10 cellular contexts compared by ENCODE assay signal in genomic region chr7:20240080-20240926, GRCh38. TPM values are rescaled to one million over a fixed set of nuclear protein-coding genes. Genes with fewer than 3 reads are reported as not detected.
DNase-seq lines count a peak whose midpoint lies in the region; ATAC-seq and TF ChIP-seq lines count a peak whose summit lies in the region.
"Had no signal": no experiment of that assay in that cellular context is flagged by ENCODE, and none has a peak within 500 bp of the region (broad histone marks: within the 10 kb centered on the region; RNA-seq: fewer than 3 reads in every experiment).

No MANE protein-coding gene starts in this region.

- TF ChIP-seq POLR2A in transverse colon (IDR thresholded peaks at IDR 0.05): no peak

- 89 to 90% methylated on average over 9 of the region's 9 CpGs for WGBS in aorta, 2 donors
- WGBS in transverse colon (ENCODE audit: low coverage in 1 of 2), 2 donors: 57 to 58% methylated on average over 8 to 9 of the region's 9 CpGs

- H3K36me3 ChIP-seq in mucosa of descending colon (ENCODE audit: low read depth) (no peaks in the 10 kb centered on the region), aorta (ENCODE audit: control insufficient read depth in 1 of 2, insufficient read depth in 2 of 2, low read length in 1 of 2) (no peaks in the 10 kb centered on the region), transverse colon (no peaks in the 10 kb centered on the region)
- H3K36me3 ChIP-seq in effector memory CD4-positive, alpha-beta T cell (ENCODE audit: control insufficient read depth, insufficient read depth, low read length): no peaks in the 10 kb centered on the region

- H3K27me3 ChIP-seq in aorta (ENCODE audit: control insufficient read depth in 1 of 2, insufficient read depth in 2 of 2, low read length in 1 of 2) (peaks cover 0 to 2% of the 10 kb centered on the region in 2 donors), transverse colon (no peaks in the 10 kb centered on the region)
- no peaks in the 10 kb centered on the region for H3K27me3 ChIP-seq in effector memory CD4-positive, alpha-beta T cell (replicated peaks; ENCODE audit: control insufficient read depth, insufficient read depth, low read length, poor library complexity, severe bottlenecking)

- no peak overlapping the region for H3K4me3 ChIP-seq in mucosa of descending colon
- no peak overlapping the region for H3K4me3 ChIP-seq in aorta (ENCODE audit: low read length in 2 of 2)
- H3K4me3 ChIP-seq in transverse colon: no peak overlapping the region
- no peak overlapping the region for H3K4me3 ChIP-seq in effector memory CD4-positive, alpha-beta T cell (ENCODE audit: insufficient read depth, low read depth, low read length, poor library complexity, severe bottlenecking)

- intact Hi-C loops in mucosa of descending colon (cut with DNase I, micrococcal nuclease) (no loop called here), aorta (cut with DNase I) (no loop called here), transverse colon (cut with DNase I; ENCODE audit: low total_unique reads) (no loop called here)

- DNase-seq in mucosa of descending colon: no peak
- no peak for DNase-seq in aorta
- no peak for DNase-seq in transverse colon
- no peak for DNase-seq in effector memory CD4-positive, alpha-beta T cell
- no peak for DNase-seq in NCI-H2081 (lab: John Stamatoyannopoulos, UW)
- DNase-seq: erythroblast, MM.1S had no signal

- TF ChIP-seq CTCF in mucosa of descending colon (IDR thresholded peaks at IDR 0.05) (no peak), transverse colon (IDR thresholded peaks at IDR 0.05) (no peak)

- no peak for TF ChIP-seq EP300 in transverse colon (IDR thresholded peaks at IDR 0.05; ENCODE audit: low read depth)

- H3K4me1 ChIP-seq in mucosa of descending colon (ENCODE audit: low read depth) (peaks cover 2% of the 10 kb centered on the region), aorta (ENCODE audit: control insufficient read depth in 1 of 2, insufficient read depth in 2 of 2, low read length in 2 of 2) (no peaks in the 10 kb centered on the region), transverse colon (peaks cover 0 to 19% (median 7%) of the 10 kb centered on the region in 4 donors)
- H3K4me1 ChIP-seq in effector memory CD4-positive, alpha-beta T cell (ENCODE audit: control insufficient read depth, insufficient read depth, low read length, poor library complexity, severe bottlenecking): no peaks in the 10 kb centered on the region

- in situ Hi-C loops in transverse colon (cut with MboI; ENCODE audit: low pct_ligation_motif_present in 1 of 4, low pct_unique_long_range_greater_than_20kb in 1 of 4, low sequenced_read_pairs in 3 of 4): no loop called here

- peak; percentile 42 for ATAC-seq in GM18867 (IDR thresholded peaks at IDR 0.05; ENCODE audit: unreplicated experiment)
- ATAC-seq in GM21786 (IDR thresholded peaks at IDR 0.05; ENCODE audit: unreplicated experiment): peak; percentile 39
- ATAC-seq in HG03469 (IDR thresholded peaks at IDR 0.05; ENCODE audit: unreplicated experiment): peak; percentile 32
- peak; percentile 56 for ATAC-seq in mucosa of descending colon
- ATAC-seq in aorta (ENCODE audit: low FRiP score): no peak

- H3K27ac ChIP-seq in aorta (ENCODE audit: low read depth in 1 of 2, low read length in 2 of 2): no peak overlapping the region
- no peak overlapping the region for H3K27ac ChIP-seq in transverse colon
- H3K27ac ChIP-seq in effector memory CD4-positive, alpha-beta T cell (ENCODE audit: insufficient read depth, low read length, poor library complexity, severe bottlenecking): no peak overlapping the region

- no peaks in the 10 kb centered on the region for H3K9me3 ChIP-seq in mucosa of descending colon
- H3K9me3 ChIP-seq in aorta (ENCODE audit: control insufficient read depth, low read length): no peaks in the 10 kb centered on the region
- no peaks in the 10 kb centered on the region for H3K9me3 ChIP-seq in transverse colon
- H3K9me3 ChIP-seq in effector memory CD4-positive, alpha-beta T cell (ENCODE audit: control insufficient read depth, low read length): no peaks in the 10 kb centered on the region

RNA-seq across cellular contexts. Expression of gene MACC1, which starts 23.1 kb away (rescaled TPM):
- total RNA-seq in mucosa of descending colon (10 to 100 TPM in 1 of 3 donors, 1 to 10 TPM in 2; 4.3 to 16.0 (median 9.8) TPM), aorta (1 to 10 TPM in 1 of 2 donors, under 1 TPM in 1; 0.69 to 1.7 TPM), transverse colon (1 to 10 TPM; 5.2 to 9.8 (median 7.2) TPM)
- 1 to 10 TPM in 1 of 2 donors, not detected in 1; 3.0 TPM for polyA plus RNA-seq in aorta
